ENCODE assay signal across 16 cellular contexts in the genomic region with DNA sequence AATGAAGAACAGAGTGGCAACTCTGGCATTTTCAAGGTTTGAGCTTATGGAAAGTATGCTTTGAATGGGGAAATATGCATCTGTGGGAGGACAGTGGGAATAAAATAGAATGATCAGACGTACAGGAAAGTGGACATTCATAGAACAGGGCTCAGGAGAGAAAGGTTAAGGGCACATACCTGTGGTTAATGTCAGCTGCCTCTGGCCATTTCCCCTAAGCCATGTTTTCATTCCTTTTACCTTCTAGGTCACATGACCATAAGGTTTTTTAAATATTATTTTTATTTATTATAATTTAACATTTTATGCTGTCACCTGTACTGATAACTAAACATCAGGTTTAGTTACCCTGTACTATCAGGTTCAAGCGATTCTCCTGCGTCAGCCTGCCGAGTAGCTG. TPM values are rescaled to one million over a fixed set of nuclear protein-coding genes. Genes with fewer than 3 reads are reported as not detected.
DNase-seq lines count a peak whose midpoint lies in the region; ATAC-seq and TF ChIP-seq lines count a peak whose summit lies in the region.
"Had no signal": no experiment of that assay in that cellular context is flagged by ENCODE, and none has a peak within 500 bp of the region (broad histone marks: within the 10 kb centered on the region; RNA-seq: fewer than 3 reads in every experiment).

No MANE protein-coding gene starts in this region.

- intact Hi-C loops in sciatic nerve (cut with DNase I) = no loop called here

- H3K9me3 ChIP-seq in OCI-LY3 (ENCODE audit: insufficient read depth, low read length) = peaks cover 24% of the 10 kb centered on the region

- peaks cover 9% of the 10 kb centered on the region for H3K9me3 Mint-ChIP-seq in endothelial cell (ENCODE audit: unreplicated experiment)

- no peak overlapping the region for H3K9ac ChIP-seq in OCI-LY3 (ENCODE audit: low read length)

- H3K79me2 ChIP-seq in OCI-LY3 (ENCODE audit: low read length) = no peaks in the 10 kb centered on the region; the same call in 1 of the 2 replicates

- peaks cover 60% of the 10 kb centered on the region for H3K36me3 ChIP-seq in OCI-LY3 (replicated peaks; ENCODE audit: low read depth, low read length)

- H3K4me1 Mint-ChIP-seq in endothelial cell (ENCODE audit: unreplicated experiment) = peaks cover 70% of the 10 kb centered on the region
- H3K4me1 Mint-ChIP-seq: CD14-positive monocyte had no signal

- peak overlapping the region; percentile 71; the same call in 1 of the 2 replicates for H3K27ac ChIP-seq in OCI-LY3 (ENCODE audit: low read length)
- H3K27ac ChIP-seq: A549 had no signal

- H3K4me1 ChIP-seq in OCI-LY3 (ENCODE audit: low read length) = peaks cover 10% of the 10 kb centered on the region

- peaks cover 49% of the 10 kb centered on the region for H3K36me3 Mint-ChIP-seq in endothelial cell (ENCODE audit: low read depth, unreplicated experiment)

- H3K27ac Mint-ChIP-seq in endothelial cell (ENCODE audit: unreplicated experiment) = no peak overlapping the region
- H3K27ac Mint-ChIP-seq: CD8-positive, alpha-beta T cell; GM23338 had no signal

- H3K27me3 ChIP-seq in OCI-LY3 (ENCODE audit: low read depth, low read length) = no peaks in the 10 kb centered on the region

- no peak for ATAC-seq in sciatic nerve
- ATAC-seq: A549; CD8-positive, alpha-beta T cell; GM23338 had no signal

- H4K20me1 ChIP-seq in OCI-LY3 (ENCODE audit: insufficient read depth, low read length) = no peaks in the 10 kb centered on the region

- TF ChIP-seq CTCF in OCI-LY3 (IDR thresholded peaks at IDR 0.05; ENCODE audit: low read depth, low read length) = no peak
- no peak for TF ChIP-seq CTCF in endothelial cell (IDR thresholded peaks at IDR 0.05; ENCODE audit: unreplicated experiment)

- no peak overlapping the region for H2AFZ ChIP-seq in OCI-LY3 (ENCODE audit: low read depth, low read length)
- H2AFZ ChIP-seq: GM23338 had no signal

- no peak overlapping the region for H3K4me3 ChIP-seq in OCI-LY3 (ENCODE audit: low read length)
- H3K4me3 ChIP-seq: A549, GM23338 had no signal

- no peak overlapping the region for H3K4me2 ChIP-seq in OCI-LY3 (ENCODE audit: low read length)
- H3K4me2 ChIP-seq: A549, GM23338 had no signal

- no peak for DNase-seq in endothelial cell (ENCODE audit: low spot score)
- peak; percentile 69 for DNase-seq in iris pigment epithelial cell (ENCODE audit: low read depth)
- no peak for DNase-seq in activated naive CD4-positive, alpha-beta T cell treated with anti-CD3 and anti-CD28 coated beads, Interleukin-2, amount 50 U/mL, for 16 hours
- DNase-seq in SHP77 treated with DMSO at 0.1 percent for 48 hours (lab: John Stamatoyannopoulos, UW) = no peak
- no peak for DNase-seq in SW480 (ENCODE audit: low spot score)
- DNase-seq in sciatic nerve (ENCODE audit: low spot score) = no peak
- DNase-seq: CD8-positive, alpha-beta T cell; COR-L47; GF-D8; H7; IMR-90 had no signal

- peaks cover 26% of the 10 kb centered on the region for H3K27me3 Mint-ChIP-seq in endothelial cell (ENCODE audit: unreplicated experiment)

- H3K4me3 Mint-ChIP-seq in endothelial cell (ENCODE audit: unreplicated experiment) = peak overlapping the region; percentile 69
- H3K4me3 Mint-ChIP-seq: CD14-positive monocyte; CD8-positive, alpha-beta T cell; GM23338 had no signal

RNA-seq across cellular contexts. Expression of a gene that starts 52.8 kb away (rescaled TPM):
- 297 TPM for total RNA-seq in endothelial cell (ENCODE audit: unreplicated experiment)
- 14.7 TPM for total RNA-seq in sciatic nerve
- total RNA-seq: HT-29 had no signal

Comparison
In these comparisons a context has a peak if more than half of its experiments do, and no peak if none do; other contexts are left out.
1. RNA of a gene that starts 52.8 kb away (total RNA-seq): 297 TPM in endothelial cell (single experiment); 14.7 TPM in sciatic nerve (single experiment); every median in the first group is over 10 times any median in the second.